In genomic region chr4:102869569-102870227, GRCh38 we compare ENCODE assay signal across 8 cellular contexts. TPM values are rescaled to one million over a fixed set of nuclear protein-coding genes. Genes with fewer than 3 reads are reported as not detected.
A peak's percentile ranks its signal among the peaks of the same experiment; 100 is the strongest.
DNase-seq lines count a peak whose midpoint lies in the region; ATAC-seq, FAIRE-seq and TF ChIP-seq lines count a peak whose summit lies in the region.

No MANE protein-coding gene starts in this region.

- POLR2A ChIA-PET in HepG2 (lab: Yijun Ruan, JAX): interaction anchor here (0.6 to 3.9 kb wide), 22 partner anchors 9 to 427 kb away, joined by 3 to 121 read pairs (median 4); partner anchors contain the start of genes BDH2, NFKB1, SLC9B2 and UBE2D3

- peaks cover 52% of the 10 kb centered on the region for H3K4me1 ChIP-seq in HepG2 (ENCODE audit: insufficient read depth, low read length)

- BruUV-seq in HepG2 (replicated peaks; lab: Mats Ljungman, UMichigan): no TSS peak

- no peaks in the 10 kb centered on the region for H3K9me3 ChIP-seq in HepG2 (ENCODE audit: low read length)

- DNase-seq in KG1 (lab: John Stamatoyannopoulos, UW): peak; percentile 54
- no peak for DNase-seq in HepG2 (ENCODE audit: low spot score)
- DNase-seq in NCI-H2171 treated with DMSO at 0.1 percent for 48 hours (lab: John Stamatoyannopoulos, UW): no peak
- no peak for DNase-seq in NCI-H510A (lab: John Stamatoyannopoulos, UW)

- under 1% methylated on average over 19 of the region's 19 CpGs for WGBS in HepG2 (ENCODE audit: low lambda C conversion rate)

- CTCF ChIA-PET in HepG2 (lab: Yijun Ruan, JAX; ENCODE audit: low intra/inter-chr PET ratio, low total read pairs): no interaction called here

- intact Hi-C loops in HepG2 (cut with micrococcal nuclease; ENCODE audit: unreplicated experiment): loop anchor here (1.0 kb wide), 1 partner anchor 41 kb away; no protein-coding TSS in a partner anchor

- H3K27me3 ChIP-seq in HepG2 (ENCODE audit: control insufficient read depth in 1 of 2, insufficient read depth in 2 of 2, low read length in 2 of 2): no peaks in the 10 kb centered on the region

- H3K4me3 ChIP-seq in GM08714 (ENCODE audit: low read length) (peak overlapping the region; percentile 93), HepG2 (replicated peaks in 1 of 3; ENCODE audit: insufficient read depth in 1 of 3, low read depth in 2 of 3, low read length in 3 of 3) (peak overlapping the region; percentile 56 to 76 (median 67))

- no peak for TF ChIP-seq CTCF in HepG2 (CRISPR knock-in tag; IDR thresholded peaks at IDR 0.05)

- H3K36me3 ChIP-seq in HepG2 (replicated peaks in 1 of 2; ENCODE audit: control insufficient read depth in 1 of 2, insufficient read depth in 2 of 2, low read length in 2 of 2): peaks cover 0 to 4% of the 10 kb centered on the region in 2 experiments; a peak in 1 of 5 replicates

- peak overlapping the region; percentile 83 for H3K9ac ChIP-seq in HepG2 (ENCODE audit: insufficient read depth, low read depth, low read length)

- TF ChIP-seq EP300 in HepG2 (IDR thresholded peaks at IDR 0.05; ENCODE audit: low read depth in 2 of 2, low read length in 2 of 2) (no peak), HepG2 (CRISPR knock-in tag; IDR thresholded peaks at IDR 0.05; ENCODE audit: borderline replicate concordance) (no peak)

- H4K20me1 ChIP-seq in HepG2 (ENCODE audit: insufficient read depth, low read length): no peaks in the 10 kb centered on the region

- in situ Hi-C loops in HepG2 (cut with HindIII; ENCODE audit: extremely low pct_ligation_motif_present, low pct_unique_long_range_greater_than_20kb): loop anchor here (5.0 kb wide), 1 partner anchor 42 kb away; the partner anchor contains the start of gene UBE2D3

- ATAC-seq in GM21423 (IDR thresholded peaks at IDR 0.05; ENCODE audit: unreplicated experiment) (peak; percentile 24), HepG2 (no peak)

- peak overlapping the region; percentile 98 for H3K27ac ChIP-seq in angular gyrus (ENCODE audit: low read depth, low read length)
- peak overlapping the region; percentile 98 for H3K27ac ChIP-seq in HepG2 (ENCODE audit: extremely low read length, insufficient read depth, low read length)
- peak overlapping the region; percentile 90 for H3K27ac ChIP-seq in temporal lobe (ENCODE audit: low read depth, low read length)

- TF ChIP-seq POLR2A in HepG2 (IDR thresholded peaks at IDR 0.05; ENCODE audit: insufficient read depth in 1 of 2, low read depth in 2 of 2, low read length in 2 of 2): no peak

- FAIRE-seq in HepG2 (lab: Jason Lieb, UNC): no peak

- peaks cover 81% of the 10 kb centered on the region for H3K79me2 ChIP-seq in HepG2 (ENCODE audit: insufficient read depth, low read length)

- peak overlapping the region; percentile 62 for H2AFZ ChIP-seq in HepG2 (ENCODE audit: low read length)

- TF ChIP-seq RAD21 in HepG2 (CRISPR knock-in tag; IDR thresholded peaks at IDR 0.05): no peak

- peak overlapping the region; percentile 84 for H3K4me2 ChIP-seq in HepG2 (ENCODE audit: low read depth, low read length)

TF ChIP-seq in HepG2, 621 proteins besides CTCF, POLR2A, EP300 and RAD21 (continues in another document):
- no peak for TF ChIP-seq MZF1 (CRISPR knock-in tag; IDR thresholded peaks at IDR 0.05; ENCODE audit: borderline replicate concordance)
- peak; percentile 10; the same call in 1 of the 2 replicates for TF ChIP-seq NR2F2 (IDR thresholded peaks at IDR 0.05; ENCODE audit: borderline replicate concordance, low read depth)
- TF ChIP-seq NR2F1 (CRISPR knock-in tag; IDR thresholded peaks at IDR 0.05): 0 out of 4 replicates have a peak, but pooled peaks of 1 of the 2 experiments have one; percentile 0
- no peak for TF ChIP-seq ESRRA (CRISPR knock-in tag; IDR thresholded peaks at IDR 0.05; ENCODE audit: low read depth)
- TF ChIP-seq AGO1 (IDR thresholded peaks at IDR 0.05; ENCODE audit: low read depth, low read length, poor library complexity, severe bottlenecking): no peak
- TF ChIP-seq CENPBD1 (CRISPR knock-in tag; IDR thresholded peaks at IDR 0.05; ENCODE audit: borderline replicate concordance, low read depth): no peak
- no peak for TF ChIP-seq KAT7 (CRISPR knock-in tag; IDR thresholded peaks at IDR 0.05; ENCODE audit: borderline replicate concordance)
- no peak for TF ChIP-seq PAF1 (CRISPR knock-in tag; IDR thresholded peaks at IDR 0.05)
- 0 out of 2 replicates have a peak, but pooled peaks have one; percentile 1 for TF ChIP-seq DNMT3B (CRISPR knock-in tag; conservative IDR thresholded peaks at IDR 0.05)
- no peak for TF ChIP-seq CBX2 (IDR thresholded peaks at IDR 0.05; ENCODE audit: low read depth, low read length)
- no peak for TF ChIP-seq CBX2 (CRISPR knock-in tag; IDR thresholded peaks at IDR 0.05; ENCODE audit: low read depth)
- no peak for TF ChIP-seq YEATS4 (CRISPR knock-in tag; IDR thresholded peaks at IDR 0.05; ENCODE audit: borderline replicate concordance)
- TF ChIP-seq CREBL2 (CRISPR knock-in tag; IDR thresholded peaks at IDR 0.05; ENCODE audit: borderline replicate concordance): no peak
- TF ChIP-seq ZNF10 (CRISPR knock-in tag; IDR thresholded peaks at IDR 0.05; ENCODE audit: borderline replicate concordance, low read depth): no peak
- TF ChIP-seq ASH2L (IDR thresholded peaks at IDR 0.05; ENCODE audit: insufficient read length, low read depth, low read length): no peak
- no peak for TF ChIP-seq TSC22D2 (CRISPR knock-in tag; IDR thresholded peaks at IDR 0.05; ENCODE audit: borderline replicate concordance)
- TF ChIP-seq NFYB (CRISPR knock-in tag; IDR thresholded peaks at IDR 0.05): no peak
- no peak for TF ChIP-seq MEF2D (CRISPR knock-in tag; IDR thresholded peaks at IDR 0.05)
- no peak for TF ChIP-seq ZC3H13 (CRISPR knock-in tag; IDR thresholded peaks at IDR 0.05)
- no peak for TF ChIP-seq ZBTB20 (CRISPR knock-in tag; IDR thresholded peaks at IDR 0.05; ENCODE audit: borderline replicate concordance, low read depth)
- TF ChIP-seq HDAC1 (CRISPR knock-in tag; IDR thresholded peaks at IDR 0.05): peak; percentile 9; the same call in 1 of the 2 replicates

RNA-seq across cellular contexts. Expression of gene CISD2, which starts 0.9 kb away (rescaled TPM):
- 35.5 and 37.7 TPM in 2 replicates for total RNA-seq in HepG2 (2016; rRNA removed; fragmentation: Illumina TruSeq; extraction: Trizol)
- total RNA-seq in HepG2 (2016; cell fraction: cytosol; rRNA removed; fragmentation: Illumina TruSeq; extraction: Trizol; ENCODE audit: low read depth): 44.0 and 52.2 TPM in 2 replicates
- 36.2 and 41.7 TPM in 2 replicates for total RNA-seq in HepG2 (2016; cell fraction: insoluble cytoplasmic fraction; rRNA removed; fragmentation: Illumina TruSeq; extraction: Trizol)
- total RNA-seq in HepG2 (2016; cell fraction: membrane; rRNA removed; fragmentation: Illumina TruSeq; extraction: Trizol): 50.6 and 52.5 TPM in 2 replicates
- total RNA-seq in HepG2 (2016; cell fraction: nucleus; rRNA removed; fragmentation: Illumina TruSeq; extraction: Trizol): 19.8 and 23.3 TPM in 2 replicates
- 23.4 and 24.5 TPM in 2 replicates for polyA plus RNA-seq in HepG2 (2011; rRNA removed)
- 12.7 and 14.1 TPM in 2 replicates for polyA plus RNA-seq in HepG2 (2011; cell fraction: cytosol; rRNA removed)
- 3.9 and 5.2 TPM in 2 replicates for polyA plus RNA-seq in HepG2 (2011; cell fraction: nucleus; rRNA removed)
- polyA plus RNA-seq in HepG2 (2012): 40.0 and 43.1 TPM in 2 replicates
- polyA plus RNA-seq in HepG2 (2016; cell fraction: cytosol; fragmentation: Illumina TruSeq; extraction: Trizol; ENCODE audit: low read depth): 65.0 and 79.1 TPM in 2 replicates
- polyA plus RNA-seq in HepG2 (2016; cell fraction: insoluble cytoplasmic fraction; fragmentation: Illumina TruSeq; extraction: Trizol; ENCODE audit: low read depth): 46.6 and 50.9 TPM in 2 replicates
- polyA plus RNA-seq in HepG2 (2016; cell fraction: membrane; fragmentation: Illumina TruSeq; extraction: Trizol; ENCODE audit: low read depth): 52.5 and 57.2 TPM in 2 replicates
- polyA plus RNA-seq in HepG2 (2016; cell fraction: nucleus; fragmentation: Illumina TruSeq; extraction: Trizol; ENCODE audit: insufficient read depth, low read depth): 52.6 and 60.4 TPM in 2 replicates
- polyA minus RNA-seq in HepG2 (2011; rRNA and poly(A)+ RNA removed; ENCODE audit: low replicate concordance): 25.6 and 28.4 TPM in 2 replicates
- 13.2 and 14.0 TPM in 2 replicates for polyA minus RNA-seq in HepG2 (2011; cell fraction: cytosol; rRNA and poly(A)+ RNA removed)
- polyA minus RNA-seq in HepG2 (2011; cell fraction: nucleus; rRNA and poly(A)+ RNA removed): 5.6 and 6.4 TPM in 2 replicates
- total RNA-seq in temporal lobe: 20.9 TPM

RNA-seq across cellular contexts. Expression of gene UBE2D3, which starts 42.3 kb away (rescaled TPM):
- total RNA-seq in HepG2 (2016; rRNA removed; fragmentation: Illumina TruSeq; extraction: Trizol): 224 and 265 TPM in 2 replicates
- 200 and 234 TPM in 2 replicates for total RNA-seq in HepG2 (2016; cell fraction: cytosol; rRNA removed; fragmentation: Illumina TruSeq; extraction: Trizol; ENCODE audit: low read depth)
- total RNA-seq in HepG2 (2016; cell fraction: insoluble cytoplasmic fraction; rRNA removed; fragmentation: Illumina TruSeq; extraction: Trizol): 227 and 267 TPM in 2 replicates
- 313 and 352 TPM in 2 replicates for total RNA-seq in HepG2 (2016; cell fraction: membrane; rRNA removed; fragmentation: Illumina TruSeq; extraction: Trizol)
- 161 and 168 TPM in 2 replicates for total RNA-seq in HepG2 (2016; cell fraction: nucleus; rRNA removed; fragmentation: Illumina TruSeq; extraction: Trizol)
- polyA plus RNA-seq in HepG2 (2011; rRNA removed): 217 and 293 TPM in 2 replicates
- polyA plus RNA-seq in HepG2 (2011; cell fraction: cytosol; rRNA removed): 183 and 224 TPM in 2 replicates
- 279 and 296 TPM in 2 replicates for polyA plus RNA-seq in HepG2 (2011; cell fraction: nucleus; rRNA removed)
- polyA plus RNA-seq in HepG2 (2012): 192 and 199 TPM in 2 replicates
- 303 and 369 TPM in 2 replicates for polyA plus RNA-seq in HepG2 (2016; cell fraction: cytosol; fragmentation: Illumina TruSeq; extraction: Trizol; ENCODE audit: low read depth)
- 331 and 333 TPM in 2 replicates for polyA plus RNA-seq in HepG2 (2016; cell fraction: insoluble cytoplasmic fraction; fragmentation: Illumina TruSeq; extraction: Trizol; ENCODE audit: low read depth)
- polyA plus RNA-seq in HepG2 (2016; cell fraction: membrane; fragmentation: Illumina TruSeq; extraction: Trizol; ENCODE audit: low read depth): 340 and 387 TPM in 2 replicates
- 220 and 222 TPM in 2 replicates for polyA plus RNA-seq in HepG2 (2016; cell fraction: nucleus; fragmentation: Illumina TruSeq; extraction: Trizol; ENCODE audit: insufficient read depth, low read depth)
- 111 and 172 TPM in 2 replicates for polyA minus RNA-seq in HepG2 (2011; rRNA and poly(A)+ RNA removed; ENCODE audit: low replicate concordance)
- polyA minus RNA-seq in HepG2 (2011; cell fraction: cytosol; rRNA and poly(A)+ RNA removed): 129 and 148 TPM in 2 replicates
- 307 and 340 TPM in 2 replicates for polyA minus RNA-seq in HepG2 (2011; cell fraction: nucleus; rRNA and poly(A)+ RNA removed)
- total RNA-seq in temporal lobe: 206 TPM
